8 cellular contexts compared by ENCODE assay signal in genomic region chr4:173171098-173171497, GRCh38. TPM values are rescaled to one million over a fixed set of nuclear protein-coding genes. Genes with fewer than 3 reads are reported as not detected.
DNase-seq lines count a peak whose midpoint lies in the region; ATAC-seq and TF ChIP-seq lines count a peak whose summit lies in the region.

No MANE protein-coding gene starts in this region.

- peak; percentile 27; the same call in 1 of the 2 replicates for TF ChIP-seq CTCF in OCI-LY1 (IDR thresholded peaks at IDR 0.05; ENCODE audit: low read length)
- TF ChIP-seq CTCF in endothelial cell (IDR thresholded peaks at IDR 0.05; ENCODE audit: unreplicated experiment) = peak; percentile 34

- no peaks in the 10 kb centered on the region for H3F3A ChIP-seq in OCI-LY1 (ENCODE audit: insufficient read depth, low read length)

- peak overlapping the region; percentile 89 for H3K27ac Mint-ChIP-seq in stimulated activated naive CD8-positive, alpha-beta T cell treated with anti-CD3 and anti-CD28 coated beads, Interleukin-15, Interleukin-2, amounts not matched to agents 100 ng/mL and 50 ng/mL, for 24 hours
- H3K27ac Mint-ChIP-seq in endothelial cell (ENCODE audit: unreplicated experiment) = peak overlapping the region; percentile 22

- H3K4me1 Mint-ChIP-seq in stimulated activated naive CD8-positive, alpha-beta T cell treated with anti-CD3 and anti-CD28 coated beads, Interleukin-15, Interleukin-2, amounts not matched to agents 100 ng/mL and 50 ng/mL, for 24 hours (ENCODE audit: low read depth) = peaks cover 64% of the 10 kb centered on the region
- H3K4me1 Mint-ChIP-seq in endothelial cell (ENCODE audit: unreplicated experiment) = peaks cover 68% of the 10 kb centered on the region

- peak overlapping the region; percentile 93 for H3K4me3 Mint-ChIP-seq in stimulated activated naive CD8-positive, alpha-beta T cell treated with anti-CD3 and anti-CD28 coated beads, Interleukin-15, Interleukin-2, amounts not matched to agents 100 ng/mL and 50 ng/mL, for 24 hours
- H3K4me3 Mint-ChIP-seq in endothelial cell (ENCODE audit: unreplicated experiment) = peak overlapping the region; percentile 96

- H3K36me3 Mint-ChIP-seq in stimulated activated naive CD8-positive, alpha-beta T cell treated with anti-CD3 and anti-CD28 coated beads, Interleukin-15, Interleukin-2, amounts not matched to agents 100 ng/mL and 50 ng/mL, for 24 hours (ENCODE audit: low read depth) = no peaks in the 10 kb centered on the region
- peaks cover 8% of the 10 kb centered on the region for H3K36me3 Mint-ChIP-seq in endothelial cell (ENCODE audit: low read depth, unreplicated experiment)

- peaks cover 68% of the 10 kb centered on the region for H3K79me2 ChIP-seq in OCI-LY1 (ENCODE audit: insufficient read depth, low read length)

- H3K9me3 ChIP-seq in OCI-LY1 (ENCODE audit: low read length) = no peaks in the 10 kb centered on the region

- H3K27me3 Mint-ChIP-seq in stimulated activated naive CD8-positive, alpha-beta T cell treated with anti-CD3 and anti-CD28 coated beads, Interleukin-15, Interleukin-2, amounts not matched to agents 100 ng/mL and 50 ng/mL, for 24 hours = no peaks in the 10 kb centered on the region
- peaks cover 18% of the 10 kb centered on the region for H3K27me3 Mint-ChIP-seq in endothelial cell (ENCODE audit: unreplicated experiment)

- H3K9ac ChIP-seq in OCI-LY1 (ENCODE audit: low read length) = peak overlapping the region; percentile 88; the same call in 1 of the 2 replicates

- no peak overlapping the region for H2AFZ ChIP-seq in OCI-LY1 (ENCODE audit: low read length)

- peak overlapping the region; percentile 84 for H3K4me2 ChIP-seq in OCI-LY1 (ENCODE audit: low read length)

- peak overlapping the region; percentile 81 for H3K27ac ChIP-seq in OCI-LY1 (ENCODE audit: low read depth, low read length, poor library complexity, severe bottlenecking)

- H3K27me3 ChIP-seq in OCI-LY1 (ENCODE audit: insufficient read depth, low read length) = no peaks in the 10 kb centered on the region

- H3K9me2 ChIP-seq in OCI-LY1 (ENCODE audit: low read depth, low read length) = no peaks in the 10 kb centered on the region

- no peaks in the 10 kb centered on the region for H4K20me1 ChIP-seq in OCI-LY1 (ENCODE audit: insufficient read depth, low read length)

- ATAC-seq in stimulated activated naive CD8-positive, alpha-beta T cell treated with anti-CD3 and anti-CD28 coated beads, Interleukin-15, Interleukin-2, amounts not matched to agents 100 U/mL and 50 U/mL, for 24 hours = no peak
- ATAC-seq in GM18909 (IDR thresholded peaks at IDR 0.05; ENCODE audit: poor library complexity, unreplicated experiment) = no peak
- ATAC-seq in GM21576 (IDR thresholded peaks at IDR 0.05; ENCODE audit: unreplicated experiment) = no peak
- ATAC-seq in HG02870 (IDR thresholded peaks at IDR 0.05; ENCODE audit: unreplicated experiment) = no peak

- H3K36me3 ChIP-seq in OCI-LY1 (ENCODE audit: insufficient read depth, low read length) = peaks cover 11% of the 10 kb centered on the region

- DNase-seq in stimulated activated naive CD8-positive, alpha-beta T cell treated with anti-CD3 and anti-CD28 coated beads, Interleukin-15, Interleukin-2, amounts not matched to agents 100 U/mL and 50 U/mL, for 24 hours = no peak
- no peak for DNase-seq in endothelial cell (ENCODE audit: low spot score)
- no peak for DNase-seq in GM19238 (ENCODE audit: insufficient read length, low spot score)

- H3K4me3 ChIP-seq in OCI-LY1 (ENCODE audit: low read depth, low read length, poor library complexity, severe bottlenecking) = peak overlapping the region; percentile 97

- no peaks in the 10 kb centered on the region for H3K9me3 Mint-ChIP-seq in stimulated activated naive CD8-positive, alpha-beta T cell treated with anti-CD3 and anti-CD28 coated beads, Interleukin-15, Interleukin-2, amounts not matched to agents 100 ng/mL and 50 ng/mL, for 24 hours
- no peaks in the 10 kb centered on the region for H3K9me3 Mint-ChIP-seq in endothelial cell (ENCODE audit: unreplicated experiment)

- peaks cover 72% of the 10 kb centered on the region for H3K4me1 ChIP-seq in OCI-LY1 (ENCODE audit: insufficient read depth, low read length, severe bottlenecking)

RNA-seq across cellular contexts. Expression of gene GALNT7, which starts 2.5 kb away (rescaled TPM):
- 80.9 TPM for total RNA-seq in endothelial cell (ENCODE audit: unreplicated experiment)
